23 cellular contexts compared by ENCODE assay signal in the genomic region with DNA sequence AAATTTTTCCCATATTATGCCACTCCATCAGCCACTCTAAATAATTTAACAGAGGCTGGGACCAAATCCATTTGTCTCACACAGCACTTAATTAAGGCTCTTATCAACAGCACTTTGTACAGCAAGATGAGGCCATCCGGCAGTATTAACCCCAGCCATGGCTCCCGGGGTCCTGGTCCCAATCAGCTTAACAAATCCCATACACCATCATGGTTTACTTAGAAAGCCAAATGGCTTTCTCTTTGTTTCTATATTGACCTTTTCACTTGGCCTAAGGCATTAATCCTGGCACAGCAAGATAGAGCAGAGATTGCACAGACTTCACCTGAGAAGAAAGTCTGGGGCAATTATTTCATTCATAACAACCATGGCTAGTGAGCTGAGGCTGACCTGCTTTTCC.
"Had no signal": no experiment of that assay in that cellular context is flagged by ENCODE, and none has a peak within 500 bp of the region (broad histone marks: within the 10 kb centered on the region; RNA-seq: fewer than 3 reads in every experiment).

No MANE protein-coding gene starts in this region.

- H3K4me1 ChIP-seq: left ventricle myocardium inferior, lower lobe of right lung, right atrium auricular region, tibial artery, vagina had no signal

- H3K27me3 ChIP-seq: neutrophil, pancreas, right atrium auricular region, stomach, testis, tibial artery, vagina had no signal

- H3K9me3 ChIP-seq: pancreas, testis had no signal

- H3K27ac ChIP-seq: left ventricle myocardium inferior, lower lobe of right lung, neutrophil, pancreas, right atrium auricular region, stomach, testis, tibial artery, vagina had no signal

- H3K4me3 ChIP-seq: left ventricle myocardium inferior, lower lobe of right lung, pancreas, right atrium auricular region, stomach, testis, tibial artery, vagina had no signal

- H3K36me3 ChIP-seq: left ventricle myocardium inferior, lower lobe of right lung, neutrophil, pancreas, right atrium auricular region, stomach, tibial artery, vagina had no signal

- DNase-seq: cortex of kidney; effector CD4-positive, alpha-beta T cell; hypothalamus; immature natural killer cell; islet precursor cell; kidney glomerular epithelial cell; left colon; left ventricle myocardium inferior; lower lobe of right lung; naive thymus-derived CD8-positive, alpha-beta T cell; pancreas; stimulated activated CD4-positive, alpha-beta T cell treated with anti-CD3 and anti-CD28 coated beads, Interleukin-2, amount 100 ng/mL, for 24 hours; stimulated activated CD4-positive, alpha-beta T cell treated with anti-CD3 and anti-CD28 coated beads, Interleukin-4, amount 100 ng/mL, for 24 hours; stimulated activated naive CD4-positive, alpha-beta T cell treated with Interleukin-2 at 50 U/mL for 16 hours; stomach; testis; tibial artery had no signal

- H3K9me3 Mint-ChIP-seq: type B pancreatic cell had no signal

- H3K4me1 Mint-ChIP-seq: immature natural killer cell; naive thymus-derived CD8-positive, alpha-beta T cell; stimulated activated effector memory CD8-positive, alpha-beta T cell treated with anti-CD3 and anti-CD28 coated beads, Interleukin-12 subunit alpha, Interleukin-12 subunit beta, amount 100 ng/mL, for 72 hours had no signal

- H3K36me3 Mint-ChIP-seq: stimulated activated effector memory CD8-positive, alpha-beta T cell treated with anti-CD3 and anti-CD28 coated beads, Interleukin-12 subunit alpha, Interleukin-12 subunit beta, amount 100 ng/mL, for 72 hours; type B pancreatic cell had no signal

- H3K27me3 Mint-ChIP-seq: type B pancreatic cell had no signal

- H3K4me3 Mint-ChIP-seq: immature natural killer cell; naive thymus-derived CD8-positive, alpha-beta T cell; stimulated activated effector memory CD8-positive, alpha-beta T cell treated with anti-CD3 and anti-CD28 coated beads, Interleukin-12 subunit alpha, Interleukin-12 subunit beta, amount 100 ng/mL, for 72 hours; type B pancreatic cell had no signal

- H3K27ac Mint-ChIP-seq: immature natural killer cell; naive thymus-derived CD8-positive, alpha-beta T cell; stimulated activated effector memory CD8-positive, alpha-beta T cell treated with anti-CD3 and anti-CD28 coated beads, Interleukin-12 subunit alpha, Interleukin-12 subunit beta, amount 100 ng/mL, for 72 hours; type B pancreatic cell had no signal

- ATAC-seq: left colon; lower lobe of right lung; naive thymus-derived CD8-positive, alpha-beta T cell; pancreas; sciatic nerve; stimulated activated effector memory CD8-positive, alpha-beta T cell treated with anti-CD3 and anti-CD28 coated beads, Interleukin-12 subunit alpha, Interleukin-12 subunit beta, amount 100 ng/mL, for 72 hours had no signal
